8 cellular contexts compared by ENCODE assay signal in genomic region chr11:76919887-76920746, GRCh38. TPM values are rescaled to one million over a fixed set of nuclear protein-coding genes. Genes with fewer than 3 reads are reported as not detected.
DNase-seq lines count a peak whose midpoint lies in the region; ATAC-seq and TF ChIP-seq lines count a peak whose summit lies in the region.

No MANE protein-coding gene starts in this region.

- ATAC-seq in GM23338 = peak; percentile 88
- ATAC-seq in activated naive CD8-positive, alpha-beta T cell treated with anti-CD3 and anti-CD28 coated beads, Interleukin-2, amount 50 U/mL, for 24 hours = peak; percentile 73

- H3K36me3 ChIP-seq in Caco-2 (ENCODE audit: control insufficient read depth, insufficient read depth, low read length) (no peaks in the 10 kb centered on the region), GM23338 (ENCODE audit: insufficient read depth) (no peaks in the 10 kb centered on the region), cardiac muscle cell (no peaks in the 10 kb centered on the region), vagina (no peaks in the 10 kb centered on the region)

- H3K9me3 ChIP-seq in Caco-2 = no peaks in the 10 kb centered on the region
- no peaks in the 10 kb centered on the region for H3K9me3 ChIP-seq in cardiac muscle cell (ENCODE audit: low read depth)
- H3K9me3 ChIP-seq in vagina = no peaks in the 10 kb centered on the region

- H3K9me2 ChIP-seq in GM23338 (ENCODE audit: insufficient read depth) = no peaks in the 10 kb centered on the region

- CTCF ChIA-PET in Caco-2 (lab: Charles Lee) = interaction anchor here (0.5 to 5.4 kb wide), 48 partner anchors 16 to 1511 kb away, joined by 3 to 132 read pairs (median 4); partner anchors contain the start of genes B3GNT6, CAPN5, OMP and TSKU

- no peaks in the 10 kb centered on the region for H3F3A ChIP-seq in GM23338 (replicated peaks; ENCODE audit: low read depth)

- H3K4me3 ChIP-seq in Caco-2 (ENCODE audit: low read depth, low read length) (no peak overlapping the region), GM23338 (no peak overlapping the region), cardiac muscle cell (no peak overlapping the region), vagina (no peak overlapping the region)

- DNase-seq in Caco-2 (peak; percentile 86 to 91), GM23338 (ENCODE audit: low spot score) (peak; percentile 95), NCI-H1436 treated with DMSO at 0.1 percent for 48 hours (lab: John Stamatoyannopoulos, UW) (peak; percentile 55), SW 1271 (lab: John Stamatoyannopoulos, UW) (peak; percentile 49 to 69), cardiac muscle cell (ENCODE audit: low read depth in 1 of 2, low spot score in 1 of 2) (peak; percentile 89 to 92), posterior vena cava (ENCODE audit: low spot score) (peak; percentile 91), vagina (ENCODE audit: extremely low spot score in 2 of 2) (no peak)
- peak; percentile 60 for DNase-seq in activated naive CD8-positive, alpha-beta T cell treated with anti-CD3 and anti-CD28 coated beads, Interleukin-2, amount 50 U/mL, for 24 hours

- H3K27ac ChIP-seq in GM23338 (ENCODE audit: low read depth) (no peak overlapping the region), cardiac muscle cell (no peak overlapping the region), vagina (no peak overlapping the region)

- H3K27me3 ChIP-seq in Caco-2 (replicated peaks; ENCODE audit: control insufficient read depth, insufficient read depth, low read length) = no peaks in the 10 kb centered on the region
- H3K27me3 ChIP-seq in GM23338 (ENCODE audit: insufficient read depth) = no peaks in the 10 kb centered on the region
- no peaks in the 10 kb centered on the region for H3K27me3 ChIP-seq in cardiac muscle cell
- no peaks in the 10 kb centered on the region for H3K27me3 ChIP-seq in vagina

- H3K36me3 Mint-ChIP-seq in Caco-2 (ENCODE audit: insufficient read depth, unreplicated experiment) = no peaks in the 10 kb centered on the region
- H3K36me3 Mint-ChIP-seq in GM23338 (ENCODE audit: low read depth) = no peaks in the 10 kb centered on the region
- no peaks in the 10 kb centered on the region for H3K36me3 Mint-ChIP-seq in activated naive CD8-positive, alpha-beta T cell treated with anti-CD3 and anti-CD28 coated beads, Interleukin-2, amount 50 U/mL, for 24 hours (ENCODE audit: low read depth)

- no peak overlapping the region for H3K4me3 Mint-ChIP-seq in Caco-2 (ENCODE audit: unreplicated experiment)
- no peak overlapping the region for H3K4me3 Mint-ChIP-seq in GM23338
- H3K4me3 Mint-ChIP-seq in activated naive CD8-positive, alpha-beta T cell treated with anti-CD3 and anti-CD28 coated beads, Interleukin-2, amount 50 U/mL, for 24 hours = peak overlapping the region; percentile 10

- intact Hi-C loops in Caco-2 (cut with micrococcal nuclease; ENCODE audit: unreplicated experiment) = loop anchor here (1.0 to 2.0 kb wide), 8 partner anchors 43 to 186 kb away; no protein-coding TSS in a partner anchor
- intact Hi-C loops in posterior vena cava (cut with DNase I) = loop anchor here (5.0 to 10.0 kb wide), 4 partner anchors 113 to 185 kb away; no protein-coding TSS in a partner anchor
- intact Hi-C loops in vagina (cut with DNase I) = loop anchor here (5.0 to 10.0 kb wide), 2 partner anchors 113 to 195 kb away; no protein-coding TSS in a partner anchor

- no peak overlapping the region for H3K4me2 ChIP-seq in GM23338

- BruUV-seq in Caco-2 (replicated peaks; lab: Mats Ljungman, UMichigan) = no TSS peak

- H4K20me1 ChIP-seq in GM23338 (replicated peaks; ENCODE audit: insufficient read depth) = no peaks in the 10 kb centered on the region; the same call in 1 of the 2 replicates

- H3K4me1 Mint-ChIP-seq in Caco-2 (ENCODE audit: low read depth, unreplicated experiment) (peaks cover 25% of the 10 kb centered on the region), GM23338 (peaks cover 8% of the 10 kb centered on the region; the same call in 2 of the 3 replicates)
- H3K4me1 Mint-ChIP-seq in activated naive CD8-positive, alpha-beta T cell treated with anti-CD3 and anti-CD28 coated beads, Interleukin-2, amount 50 U/mL, for 24 hours = peaks cover 6% of the 10 kb centered on the region

- H2AFZ ChIP-seq in GM23338 = no peak overlapping the region

- POLR2A ChIA-PET in Caco-2 (lab: Charles Lee) = interaction anchor here (0.6 kb wide), 3 partner anchors 124 to 186 kb away, joined by 3 to 4 read pairs (median 4); partner anchors contain the start of gene CAPN5

- no peak for TF ChIP-seq POLR2A in vagina (IDR thresholded peaks at IDR 0.05)

- TF ChIP-seq CTCF in Caco-2 (IDR thresholded peaks at IDR 0.05; ENCODE audit: insufficient read depth in 1 of 2, low read depth in 1 of 2, low read length in 1 of 2, severe bottlenecking in 1 of 2, unreplicated experiment in 1 of 2) (peak; percentile 95 to 98), GM23338 (conservative IDR thresholded peaks at IDR 0.05; ENCODE audit: low read depth in 2 of 2) (peak; percentile 79 to 100), cardiac muscle cell (IDR thresholded peaks at IDR 0.05; ENCODE audit: low read depth, low read length) (peak; percentile 88), vagina (IDR thresholded peaks at IDR 0.05) (peak; percentile 60 to 90 (median 70))

- no peak overlapping the region for H3K27ac Mint-ChIP-seq in Caco-2 (ENCODE audit: unreplicated experiment)
- no peak overlapping the region for H3K27ac Mint-ChIP-seq in GM23338
- no peak overlapping the region for H3K27ac Mint-ChIP-seq in activated naive CD8-positive, alpha-beta T cell treated with anti-CD3 and anti-CD28 coated beads, Interleukin-2, amount 50 U/mL, for 24 hours

- peaks cover 32% of the 10 kb centered on the region for H3K4me1 ChIP-seq in Caco-2
- no peaks in the 10 kb centered on the region for H3K4me1 ChIP-seq in GM23338 (ENCODE audit: insufficient read depth)
- no peaks in the 10 kb centered on the region for H3K4me1 ChIP-seq in cardiac muscle cell (ENCODE audit: low read depth)
- H3K4me1 ChIP-seq in vagina = peaks cover 11% of the 10 kb centered on the region

- H3K9me3 Mint-ChIP-seq in Caco-2 (ENCODE audit: unreplicated experiment) (no peaks in the 10 kb centered on the region), GM23338 (no peaks in the 10 kb centered on the region)
- H3K9me3 Mint-ChIP-seq in activated naive CD8-positive, alpha-beta T cell treated with anti-CD3 and anti-CD28 coated beads, Interleukin-2, amount 50 U/mL, for 24 hours = no peaks in the 10 kb centered on the region

- H3K27me3 Mint-ChIP-seq in Caco-2 (ENCODE audit: insufficient read depth, unreplicated experiment) (no peaks in the 10 kb centered on the region), GM23338 (ENCODE audit: insufficient read depth, low read depth, poor library complexity) (peaks cover 4% of the 10 kb centered on the region)
- H3K27me3 Mint-ChIP-seq in activated naive CD8-positive, alpha-beta T cell treated with anti-CD3 and anti-CD28 coated beads, Interleukin-2, amount 50 U/mL, for 24 hours = no peaks in the 10 kb centered on the region

- H3K79me2 ChIP-seq in GM23338 (replicated peaks; ENCODE audit: insufficient read depth) = no peaks in the 10 kb centered on the region

TF ChIP-seq in GM23338, 12 proteins besides CTCF, POLR2A, EP300 and RAD21 (continues in another document):
- no peak for TF ChIP-seq REST (IDR thresholded peaks at IDR 0.05; ENCODE audit: unreplicated experiment)
- no peak for TF ChIP-seq ETS1 (IDR thresholded peaks at IDR 0.05)

RNA-seq across cellular contexts. Expression of gene ACER3, which starts 59.4 kb away (rescaled TPM):
- total RNA-seq in Caco-2 (2022) = 37.5 and 40.6 TPM in 2 replicates
- 25.2 and 26.5 TPM in 2 replicates for total RNA-seq in GM23338 (2014; rRNA removed; shearing (Covaris generic))
- 5.2 and 6.2 TPM in 2 replicates for polyA plus RNA-seq in GM23338 (2016; fragmentation: Nextera tagmentation; extraction: Ambion mirVana)
- 5.6 and 7.3 TPM in 2 replicates for total RNA-seq in cardiac muscle cell
- polyA plus RNA-seq in cardiac muscle cell = 9.8 and 13.4 TPM in 2 replicates
- total RNA-seq in posterior vena cava = 10 to 100 TPM; 22.0 to 27.0 TPM
- total RNA-seq in vagina = 16.2 TPM

Comparison
In these comparisons a context has a peak if more than half of its experiments do, and no peak if none do; other contexts are left out.
1. DNase-seq: peak in Caco-2 (2 of 2), GM23338 (single experiment), NCI-H1436 treated with DMSO at 0.1 percent for 48 hours (single experiment), SW 1271 (2 of 2), activated naive CD8-positive, alpha-beta T cell treated with anti-CD3 and anti-CD28 coated beads, Interleukin-2, amount 50 U/mL, for 24 hours (single experiment), cardiac muscle cell (2 of 2) and posterior vena cava (single experiment); none in vagina (0 of 2).
2. Peak in every context shown above with its lines, with median percentiles within 50 percentile points of each other: CTCF ChIP-seq.